1 cellular context compared by ENCODE assay signal in the genomic region with DNA sequence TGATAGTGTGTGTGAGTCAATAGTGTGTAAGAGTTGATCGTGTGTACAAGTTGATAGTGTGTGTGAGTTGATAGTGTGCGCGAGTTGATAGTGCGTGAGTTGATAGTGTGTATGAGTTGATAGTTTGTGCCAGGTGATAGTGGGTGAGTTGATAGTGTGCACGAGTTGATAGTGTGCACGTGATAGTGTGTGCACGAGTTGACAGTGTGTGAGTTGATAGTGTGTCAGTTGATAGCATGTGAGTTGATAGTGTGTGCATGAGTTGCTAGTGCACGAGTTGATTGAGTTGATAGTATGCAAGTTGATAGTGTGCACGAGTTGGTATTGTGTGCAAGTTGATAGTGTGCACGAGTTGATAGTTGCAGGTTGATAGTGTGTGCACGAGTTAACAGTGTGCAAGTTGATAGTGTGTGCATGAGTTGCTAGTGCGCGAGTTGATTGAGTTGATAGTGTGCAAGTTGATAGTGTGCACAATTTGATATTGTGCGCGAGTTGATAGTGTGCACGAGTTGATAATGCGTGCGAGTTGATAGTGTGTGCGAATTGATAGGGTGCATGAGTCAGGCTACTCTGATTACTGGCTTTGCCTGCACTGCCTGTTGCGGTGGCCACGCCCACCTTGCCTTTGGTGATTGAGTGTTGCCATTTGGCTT.
TF ChIP-seq lines count a peak whose summit lies in the region.

No MANE protein-coding gene starts in this region.

TF ChIP-seq in K562, 482 proteins besides CTCF, POLR2A, EP300 and RAD21 (continued from another document and continues in another):
- TF ChIP-seq, protein P1, sequence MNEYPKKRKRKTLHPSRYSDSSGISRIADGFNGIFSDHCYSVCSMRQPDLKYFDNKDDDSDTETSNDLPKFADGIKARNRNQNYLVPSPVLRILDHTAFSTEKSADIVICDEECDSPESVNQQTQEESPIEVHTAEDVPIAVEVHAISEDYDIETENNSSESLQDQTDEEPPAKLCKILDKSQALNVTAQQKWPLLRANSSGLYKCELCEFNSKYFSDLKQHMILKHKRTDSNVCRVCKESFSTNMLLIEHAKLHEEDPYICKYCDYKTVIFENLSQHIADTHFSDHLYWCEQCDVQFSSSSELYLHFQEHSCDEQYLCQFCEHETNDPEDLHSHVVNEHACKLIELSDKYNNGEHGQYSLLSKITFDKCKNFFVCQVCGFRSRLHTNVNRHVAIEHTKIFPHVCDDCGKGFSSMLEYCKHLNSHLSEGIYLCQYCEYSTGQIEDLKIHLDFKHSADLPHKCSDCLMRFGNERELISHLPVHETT (CRISPR knock-in tag; conservative IDR thresholded peaks at IDR 0.05 in 1 of 2, IDR thresholded peaks at IDR 0.05 in 1 of 2) = no peak
- TF ChIP-seq MCM2 (IDR thresholded peaks at IDR 0.05; ENCODE audit: low read depth) (no peak), FOXJ2 (tag; IDR thresholded peaks at IDR 0.05) (no peak), NCOA2 (IDR thresholded peaks at IDR 0.05; ENCODE audit: partially characterized antibody in 2 of 2) (no peak), POU5F1 (IDR thresholded peaks at IDR 0.05; ENCODE audit: borderline replicate concordance, low read depth, low read length, partially characterized antibody) (no peak), SOX6 (IDR thresholded peaks at IDR 0.05) (no peak), EWSR1 (IDR thresholded peaks at IDR 0.05; ENCODE audit: borderline replicate concordance, low read depth, partially characterized antibody) (no peak), ZNF695 (CRISPR knock-in tag; IDR thresholded peaks at IDR 0.05) (no peak), ELF1 (tag; IDR thresholded peaks at IDR 0.05) (no peak), TCF3 (CRISPR knock-in tag; IDR thresholded peaks at IDR 0.05) (peak; percentile 72), PATZ1 (CRISPR knock-in tag; IDR thresholded peaks at IDR 0.05; ENCODE audit: borderline replicate concordance) (no peak), ZKSCAN8 (CRISPR knock-in tag; IDR thresholded peaks at IDR 0.05) (no peak), MYNN (IDR thresholded peaks at IDR 0.05) (peak; percentile 64), MYNN (CRISPR knock-in tag; IDR thresholded peaks at IDR 0.05) (no peak), ZNF764 (CRISPR knock-in tag; IDR thresholded peaks at IDR 0.05; ENCODE audit: low read depth) (no peak), ZNF780A (CRISPR knock-in tag; IDR thresholded peaks at IDR 0.05) (no peak), DPF2 (IDR thresholded peaks at IDR 0.05) (0 out of 2 replicates have a peak, but pooled peaks have one; percentile 52), TFAM (CRISPR knock-in tag; conservative IDR thresholded peaks at IDR 0.05) (no peak), IRF2 (CRISPR knock-in tag; IDR thresholded peaks at IDR 0.05) (0 out of 2 replicates have a peak, but pooled peaks have one; percentile 44), CREM (IDR thresholded peaks at IDR 0.05; ENCODE audit: low read depth) (no peak), ZNF445 (CRISPR knock-in tag; IDR thresholded peaks at IDR 0.05; ENCODE audit: low read depth) (no peak), BHLHE40 (IDR thresholded peaks at IDR 0.05; ENCODE audit: low read length) (peak; percentile 60), TBL1XR1 (IDR thresholded peaks at IDR 0.05; ENCODE audit: low read length in 2 of 2) (no peak), KAT7 (CRISPR knock-in tag; IDR thresholded peaks at IDR 0.05; ENCODE audit: borderline replicate concordance) (no peak), ZNF740 (CRISPR knock-in tag; IDR thresholded peaks at IDR 0.05) (no peak), ZNF740 (tag; IDR thresholded peaks at IDR 0.05) (no peak), ZNF77 (CRISPR knock-in tag; IDR thresholded peaks at IDR 0.05) (no peak), SNIP1 (IDR thresholded peaks at IDR 0.05; ENCODE audit: low read depth) (no peak), ILF3 (IDR thresholded peaks at IDR 0.05; ENCODE audit: borderline replicate concordance) (no peak), KLF16 (IDR thresholded peaks at IDR 0.05) (no peak), ARID4B (CRISPR knock-in tag; IDR thresholded peaks at IDR 0.05) (no peak), ZKSCAN3 (CRISPR knock-in tag; IDR thresholded peaks at IDR 0.05) (no peak), HMG20B (CRISPR knock-in tag; IDR thresholded peaks at IDR 0.05) (no peak), ZNF41 (CRISPR knock-in tag; conservative IDR thresholded peaks at IDR 0.05) (no peak), ASH1L (IDR thresholded peaks at IDR 0.05; ENCODE audit: borderline replicate concordance, low read depth, partially characterized antibody) (no peak), RHOXF2B (CRISPR knock-in tag; conservative IDR thresholded peaks at IDR 0.05) (no peak), SP2 (IDR thresholded peaks at IDR 0.05; ENCODE audit: extremely low read depth, low read depth, low read length, poor library complexity, severe bottlenecking) (no peak), GTF2E2 (tag; IDR thresholded peaks at IDR 0.05) (no peak), PHTF2 (CRISPR knock-in tag; IDR thresholded peaks at IDR 0.05) (no peak), ZFP36 (IDR thresholded peaks at IDR 0.05; ENCODE audit: low read depth, low read length, partially characterized antibody) (no peak), ZNF124 (CRISPR knock-in tag; IDR thresholded peaks at IDR 0.05) (no peak), ZC3H8 (IDR thresholded peaks at IDR 0.05) (no peak), MAFK (IDR thresholded peaks at IDR 0.05; ENCODE audit: low read length) (no peak), KLF6 (CRISPR knock-in tag; IDR thresholded peaks at IDR 0.05; ENCODE audit: borderline replicate concordance) (no peak), MAX (CRISPR knock-in tag; IDR thresholded peaks at IDR 0.05) (no peak), HIVEP1 (CRISPR knock-in tag; IDR thresholded peaks at IDR 0.05) (no peak), ETV5 (CRISPR knock-in tag; IDR thresholded peaks at IDR 0.05; ENCODE audit: low read depth) (0 out of 2 replicates have a peak, but pooled peaks have one; percentile 27), WHSC1 (IDR thresholded peaks at IDR 0.05; ENCODE audit: low read length) (no peak), CBX5 (IDR thresholded peaks at IDR 0.05; ENCODE audit: borderline replicate concordance, low read depth) (0 out of 2 replicates have a peak, but pooled peaks have one; percentile 21), MBD2 (IDR thresholded peaks at IDR 0.05; ENCODE audit: borderline replicate concordance, low read depth) (no peak), ZFPM2 (CRISPR knock-in tag; IDR thresholded peaks at IDR 0.05) (no peak), CBX2 (IDR thresholded peaks at IDR 0.05; ENCODE audit: insufficient read depth, low read length, poor library complexity, severe bottlenecking) (no peak), HDAC2 (IDR thresholded peaks at IDR 0.05) (peak; percentile 62), ETV1 (tag; conservative IDR thresholded peaks at IDR 0.05; ENCODE audit: low read depth) (no peak)
- TF ChIP-seq, protein P2, sequence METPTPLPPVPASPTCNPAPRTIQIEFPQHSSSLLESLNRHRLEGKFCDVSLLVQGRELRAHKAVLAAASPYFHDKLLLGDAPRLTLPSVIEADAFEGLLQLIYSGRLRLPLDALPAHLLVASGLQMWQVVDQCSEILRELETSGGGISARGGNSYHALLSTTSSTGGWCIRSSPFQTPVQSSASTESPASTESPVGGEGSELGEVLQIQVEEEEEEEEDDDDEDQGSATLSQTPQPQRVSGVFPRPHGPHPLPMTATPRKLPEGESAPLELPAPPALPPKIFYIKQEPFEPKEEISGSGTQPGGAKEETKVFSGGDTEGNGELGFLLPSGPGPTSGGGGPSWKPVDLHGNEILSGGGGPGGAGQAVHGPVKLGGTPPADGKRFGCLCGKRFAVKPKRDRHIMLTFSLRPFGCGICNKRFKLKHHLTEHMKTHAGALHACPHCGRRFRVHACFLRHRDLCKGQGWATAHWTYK (CRISPR knock-in tag; IDR thresholded peaks at IDR 0.05) = no peak
- TF ChIP-seq, protein P3, sequence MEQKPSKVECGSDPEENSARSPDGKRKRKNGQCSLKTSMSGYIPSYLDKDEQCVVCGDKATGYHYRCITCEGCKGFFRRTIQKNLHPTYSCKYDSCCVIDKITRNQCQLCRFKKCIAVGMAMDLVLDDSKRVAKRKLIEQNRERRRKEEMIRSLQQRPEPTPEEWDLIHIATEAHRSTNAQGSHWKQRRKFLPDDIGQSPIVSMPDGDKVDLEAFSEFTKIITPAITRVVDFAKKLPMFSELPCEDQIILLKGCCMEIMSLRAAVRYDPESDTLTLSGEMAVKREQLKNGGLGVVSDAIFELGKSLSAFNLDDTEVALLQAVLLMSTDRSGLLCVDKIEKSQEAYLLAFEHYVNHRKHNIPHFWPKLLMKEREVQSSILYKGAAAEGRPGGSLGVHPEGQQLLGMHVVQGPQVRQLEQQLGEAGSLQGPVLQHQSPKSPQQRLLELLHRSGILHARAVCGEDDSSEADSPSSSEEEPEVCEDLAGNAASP (IDR thresholded peaks at IDR 0.05) = no peak
- TF ChIP-seq, protein P4, sequence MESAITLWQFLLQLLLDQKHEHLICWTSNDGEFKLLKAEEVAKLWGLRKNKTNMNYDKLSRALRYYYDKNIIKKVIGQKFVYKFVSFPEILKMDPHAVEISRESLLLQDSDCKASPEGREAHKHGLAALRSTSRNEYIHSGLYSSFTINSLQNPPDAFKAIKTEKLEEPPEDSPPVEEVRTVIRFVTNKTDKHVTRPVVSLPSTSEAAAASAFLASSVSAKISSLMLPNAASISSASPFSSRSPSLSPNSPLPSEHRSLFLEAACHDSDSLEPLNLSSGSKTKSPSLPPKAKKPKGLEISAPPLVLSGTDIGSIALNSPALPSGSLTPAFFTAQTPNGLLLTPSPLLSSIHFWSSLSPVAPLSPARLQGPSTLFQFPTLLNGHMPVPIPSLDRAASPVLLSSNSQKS (CRISPR knock-in tag; IDR thresholded peaks at IDR 0.05) = no peak
- TF ChIP-seq, protein P5, sequence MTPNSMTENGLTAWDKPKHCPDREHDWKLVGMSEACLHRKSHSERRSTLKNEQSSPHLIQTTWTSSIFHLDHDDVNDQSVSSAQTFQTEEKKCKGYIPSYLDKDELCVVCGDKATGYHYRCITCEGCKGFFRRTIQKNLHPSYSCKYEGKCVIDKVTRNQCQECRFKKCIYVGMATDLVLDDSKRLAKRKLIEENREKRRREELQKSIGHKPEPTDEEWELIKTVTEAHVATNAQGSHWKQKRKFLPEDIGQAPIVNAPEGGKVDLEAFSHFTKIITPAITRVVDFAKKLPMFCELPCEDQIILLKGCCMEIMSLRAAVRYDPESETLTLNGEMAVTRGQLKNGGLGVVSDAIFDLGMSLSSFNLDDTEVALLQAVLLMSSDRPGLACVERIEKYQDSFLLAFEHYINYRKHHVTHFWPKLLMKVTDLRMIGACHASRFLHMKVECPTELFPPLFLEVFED (CRISPR knock-in tag; conservative IDR thresholded peaks at IDR 0.05) = no peak
